In the genomic region with DNA sequence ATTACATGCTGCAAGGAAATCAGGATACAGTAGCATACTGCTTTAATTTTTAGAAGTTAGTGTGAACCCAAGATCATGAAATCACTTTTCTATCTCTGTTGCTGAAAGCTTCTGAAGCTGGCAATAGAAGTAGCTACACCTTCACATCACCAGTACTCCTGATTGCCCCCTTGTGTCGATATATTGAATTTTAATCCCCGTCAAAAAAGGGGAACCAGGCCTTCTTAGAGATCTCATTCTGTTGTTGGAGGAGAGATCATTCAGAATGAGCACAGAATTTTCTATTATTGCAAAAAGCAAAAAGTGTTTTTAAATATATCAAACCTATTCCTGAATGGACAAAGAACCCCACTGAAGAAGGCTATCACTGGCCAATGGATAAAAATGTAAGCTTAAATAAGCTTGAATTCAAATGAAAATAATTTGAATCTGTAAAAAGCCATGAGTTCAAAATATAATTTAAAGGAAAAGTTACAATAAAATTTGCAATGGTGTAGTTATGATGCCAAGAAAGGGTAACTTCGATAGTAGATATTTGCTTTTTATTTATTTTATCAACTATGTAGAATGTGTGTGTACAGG, we compare ENCODE assay signal across 9 cellular contexts. TPM values are rescaled to one million over a fixed set of nuclear protein-coding genes. Genes with fewer than 3 reads are reported as not detected.
A peak's percentile ranks its signal among the peaks of the same experiment; 100 is the strongest.
DNase-seq lines count a peak whose midpoint lies in the region; ATAC-seq and TF ChIP-seq lines count a peak whose summit lies in the region.
"Had no signal": no experiment of that assay in that cellular context is flagged by ENCODE, and none has a peak within 500 bp of the region (broad histone marks: within the 10 kb centered on the region; RNA-seq: fewer than 3 reads in every experiment).

No MANE protein-coding gene starts in this region.

- no peaks in the 10 kb centered on the region for H3K4me1 ChIP-seq in psoas muscle

- WGBS in psoas muscle, 3 donors: 25 to 29% (median 26%) methylated on average over 3 of the region's 3 CpGs

- peak; percentile 38 to 45 for DNase-seq in AML-193 (lab: John Stamatoyannopoulos, UW)
- peak; percentile 41 for DNase-seq in NCI-H460 (ENCODE audit: extremely low read depth, low read depth)
- peak; percentile 40 for DNase-seq in cerebellar cortex (ENCODE audit: low spot score)
- no peak for DNase-seq in psoas muscle
- DNase-seq in activated T-cell treated with anti-CD3 and anti-CD28 coated beads, Interleukin-2, amount 50 U/mL, for 4 hours: no peak
- DNase-seq in activated T-helper 1 cell treated with anti-CD3 and anti-CD28 coated beads, Interleukin-12 subunit alpha, Interleukin-12 subunit beta, Interleukin-2, Interleukin-4 antibody, amounts not matched to agents 30 ng/mL and 10 ng/mL and 1 ng/mL, durations not matched to agents 14 hours and 24 hours and 36 hours (ENCODE audit: low spot score): no peak

- no peak overlapping the region for H3K4me3 Mint-ChIP-seq in activated T-cell treated with anti-CD3 and anti-CD28 coated beads, Interleukin-2, amount 50 U/mL, for 4 hours
- no peak overlapping the region for H3K4me3 Mint-ChIP-seq in activated T-helper 1 cell treated with anti-CD3 and anti-CD28 coated beads, Interleukin-12 subunit alpha, Interleukin-12 subunit beta, Interleukin-2, Interleukin-4 antibody, amounts not matched to agents 30 ng/mL and 10 ng/mL and 1 ng/mL, durations not matched to agents 14 hours and 24 hours and 36 hours

- no peaks in the 10 kb centered on the region for H3K4me1 Mint-ChIP-seq in activated T-cell treated with anti-CD3 and anti-CD28 coated beads, Interleukin-2, amount 50 U/mL, for 4 hours (ENCODE audit: low read depth)
- no peaks in the 10 kb centered on the region for H3K4me1 Mint-ChIP-seq in activated T-helper 1 cell treated with anti-CD3 and anti-CD28 coated beads, Interleukin-12 subunit alpha, Interleukin-12 subunit beta, Interleukin-2, Interleukin-4 antibody, amounts not matched to agents 30 ng/mL and 10 ng/mL and 1 ng/mL, durations not matched to agents 14 hours and 24 hours and 36 hours (ENCODE audit: low read depth)

- peak; percentile 6 for TF ChIP-seq CTCF in psoas muscle (IDR thresholded peaks at IDR 0.05)

- ATAC-seq in GM18858 (IDR thresholded peaks at IDR 0.05; ENCODE audit: unreplicated experiment): peak; percentile 90
- ATAC-seq in HG02981 (IDR thresholded peaks at IDR 0.05; ENCODE audit: unreplicated experiment): peak; percentile 88
- no peak for ATAC-seq in psoas muscle
- no peak for ATAC-seq in activated T-cell treated with anti-CD3 and anti-CD28 coated beads, Interleukin-2, amount 50 U/mL, for 4 hours

- H3K27me3 Mint-ChIP-seq in activated T-cell treated with anti-CD3 and anti-CD28 coated beads, Interleukin-2, amount 50 U/mL, for 4 hours (ENCODE audit: low read depth): no peaks in the 10 kb centered on the region
- H3K27me3 Mint-ChIP-seq in activated T-helper 1 cell treated with anti-CD3 and anti-CD28 coated beads, Interleukin-12 subunit alpha, Interleukin-12 subunit beta, Interleukin-2, Interleukin-4 antibody, amounts not matched to agents 30 ng/mL and 10 ng/mL and 1 ng/mL, durations not matched to agents 14 hours and 24 hours and 36 hours (ENCODE audit: insufficient read depth): peaks cover 1% of the 10 kb centered on the region

- H3K9me3 ChIP-seq in psoas muscle: no peaks in the 10 kb centered on the region

- no peaks in the 10 kb centered on the region for H3K36me3 Mint-ChIP-seq in activated T-cell treated with anti-CD3 and anti-CD28 coated beads, Interleukin-2, amount 50 U/mL, for 4 hours (ENCODE audit: insufficient read depth)
- H3K36me3 Mint-ChIP-seq in activated T-helper 1 cell treated with anti-CD3 and anti-CD28 coated beads, Interleukin-12 subunit alpha, Interleukin-12 subunit beta, Interleukin-2, Interleukin-4 antibody, amounts not matched to agents 30 ng/mL and 10 ng/mL and 1 ng/mL, durations not matched to agents 14 hours and 24 hours and 36 hours (ENCODE audit: low read depth): no peaks in the 10 kb centered on the region

- H3K9me3 Mint-ChIP-seq in activated T-cell treated with anti-CD3 and anti-CD28 coated beads, Interleukin-2, amount 50 U/mL, for 4 hours: no peaks in the 10 kb centered on the region
- no peaks in the 10 kb centered on the region for H3K9me3 Mint-ChIP-seq in activated T-helper 1 cell treated with anti-CD3 and anti-CD28 coated beads, Interleukin-12 subunit alpha, Interleukin-12 subunit beta, Interleukin-2, Interleukin-4 antibody, amounts not matched to agents 30 ng/mL and 10 ng/mL and 1 ng/mL, durations not matched to agents 14 hours and 24 hours and 36 hours

- no peak overlapping the region for H3K27ac ChIP-seq in psoas muscle

- no peaks in the 10 kb centered on the region for H3K27me3 ChIP-seq in psoas muscle (ENCODE audit: insufficient read depth in 3 of 3, low read length in 2 of 3)

- no peak overlapping the region for H3K4me3 ChIP-seq in psoas muscle

- H3K27ac Mint-ChIP-seq in activated T-helper 1 cell treated with anti-CD3 and anti-CD28 coated beads, Interleukin-12 subunit alpha, Interleukin-12 subunit beta, Interleukin-2, Interleukin-4 antibody, amounts not matched to agents 30 ng/mL and 10 ng/mL and 1 ng/mL, durations not matched to agents 14 hours and 24 hours and 36 hours: no peak overlapping the region

- intact Hi-C loops in psoas muscle (cut with DNase I): no loop called here
- intact Hi-C loops in activated T-helper 1 cell treated with anti-CD3 and anti-CD28 coated beads, Interleukin-12 subunit alpha, Interleukin-12 subunit beta, Interleukin-2, Interleukin-4 antibody, amounts not matched to agents 30 ng/mL and 10 ng/mL and 1 ng/mL, durations not matched to agents 14 hours and 24 hours and 36 hours (cut with micrococcal nuclease): loop anchor here (5.0 kb wide), 1 partner anchor 593 kb away; no protein-coding TSS in a partner anchor

- H3K36me3 ChIP-seq in psoas muscle (ENCODE audit: insufficient read depth in 1 of 2, low read depth in 1 of 2): no peaks in the 10 kb centered on the region

RNA-seq across cellular contexts. Expression of a gene that starts 39.7 kb away (rescaled TPM):
- total RNA-seq in NCI-H460 (2014; rRNA removed; shearing (Covaris generic)): not detected in 2 replicates
- not detected in 2 replicates for polyA plus RNA-seq in NCI-H460 (2014; cell fraction: nucleus; rRNA removed)
- total RNA-seq in psoas muscle: not detected
- polyA plus RNA-seq in psoas muscle: not detected
- total RNA-seq in activated T-cell treated with anti-CD3 and anti-CD28 coated beads, Interleukin-2, amount 50 U/mL, for 4 hours: not detected
- not detected in 2 replicates for total RNA-seq in activated T-helper 1 cell treated with anti-CD3 and anti-CD28 coated beads, Interleukin-12 subunit alpha, Interleukin-12 subunit beta, Interleukin-2, Interleukin-4 antibody, amounts not matched to agents 30 ng/mL and 10 ng/mL and 1 ng/mL, durations not matched to agents 14 hours and 24 hours and 36 hours
- polyA plus RNA-seq: thymus had no signal

Comparison
In these comparisons a context has a peak if more than half of its experiments do, and no peak if none do; other contexts are left out.
1. DNase-seq: peak in AML-193 (2 of 2), NCI-H460 (single experiment) and cerebellar cortex (single experiment); none in psoas muscle (0 of 2), activated T-cell treated with anti-CD3 and anti-CD28 coated beads, Interleukin-2, amount 50 U/mL, for 4 hours (single experiment) and activated T-helper 1 cell treated with anti-CD3 and anti-CD28 coated beads, Interleukin-12 subunit alpha, Interleukin-12 subunit beta, Interleukin-2, Interleukin-4 antibody, amounts not matched to agents 30 ng/mL and 10 ng/mL and 1 ng/mL, durations not matched to agents 14 hours and 24 hours and 36 hours (single experiment).
2. ATAC-seq: peak in GM18858 (single experiment) and HG02981 (single experiment); none in psoas muscle (0 of 4) and activated T-cell treated with anti-CD3 and anti-CD28 coated beads, Interleukin-2, amount 50 U/mL, for 4 hours (0 of 2).